ENCODE assay signal across 29 cellular contexts in the genomic region with DNA sequence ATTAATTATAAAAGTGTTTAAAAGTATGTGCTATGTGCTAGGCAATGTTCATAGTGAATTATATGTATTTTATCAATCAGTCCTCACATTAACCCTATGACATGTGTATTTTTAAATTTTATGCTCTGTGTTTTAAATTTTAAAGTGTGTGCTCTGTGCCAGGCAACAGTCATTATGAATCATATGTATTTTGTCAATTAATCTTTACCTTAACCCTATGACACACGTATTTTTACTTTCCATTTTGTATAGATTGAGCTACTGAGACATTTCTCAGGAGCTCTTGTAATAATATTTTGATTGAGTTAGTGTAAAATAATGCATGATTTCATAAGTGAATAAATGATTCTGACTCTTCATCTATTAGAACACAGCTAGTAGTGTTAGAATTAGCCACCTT.
"Had no signal": no experiment of that assay in that cellular context is flagged by ENCODE, and none has a peak within 500 bp of the region (broad histone marks: within the 10 kb centered on the region; RNA-seq: fewer than 3 reads in every experiment).

No MANE protein-coding gene starts in this region.

- H3K27ac Mint-ChIP-seq: activated CD4-positive, alpha-beta memory T cell treated with anti-CD3 and anti-CD28 coated beads, Interleukin-2, amount 10 ng/mL, durations not matched to agents 7 days and 5 days; activated CD4-positive, alpha-beta T cell treated with anti-CD3 and anti-CD28 coated beads for 36 hours; activated naive CD4-positive, alpha-beta T cell treated with anti-CD3 and anti-CD28 coated beads, Interleukin-2, amount 10 ng/mL, durations not matched to agents 7 days and 5 days; activated naive CD8-positive, alpha-beta T cell treated with anti-CD3 and anti-CD28 coated beads for 36 hours; activated T-helper 17 cell treated with anti-CD3 and anti-CD28 coated beads, Interleukin-2, amount 50 U/mL, for 72 hours; T-cell had no signal

- H3K27me3 Mint-ChIP-seq: activated CD4-positive, alpha-beta memory T cell treated with anti-CD3 and anti-CD28 coated beads, Interleukin-2, amount 10 ng/mL, durations not matched to agents 7 days and 5 days; activated CD4-positive, alpha-beta T cell treated with anti-CD3 and anti-CD28 coated beads for 36 hours; activated naive CD4-positive, alpha-beta T cell treated with anti-CD3 and anti-CD28 coated beads, Interleukin-2, amount 10 ng/mL, durations not matched to agents 7 days and 5 days; activated naive CD8-positive, alpha-beta T cell treated with anti-CD3 and anti-CD28 coated beads for 36 hours; activated T-helper 17 cell treated with anti-CD3 and anti-CD28 coated beads, Interleukin-2, amount 50 U/mL, for 72 hours; T-cell had no signal

- H3K4me3 ChIP-seq: breast epithelium, SK-N-MC had no signal

- H3K4me3 Mint-ChIP-seq: activated CD4-positive, alpha-beta memory T cell treated with anti-CD3 and anti-CD28 coated beads, Interleukin-2, amount 10 ng/mL, durations not matched to agents 7 days and 5 days; activated CD4-positive, alpha-beta T cell treated with anti-CD3 and anti-CD28 coated beads for 36 hours; activated naive CD4-positive, alpha-beta T cell treated with anti-CD3 and anti-CD28 coated beads, Interleukin-2, amount 10 ng/mL, durations not matched to agents 7 days and 5 days; activated naive CD8-positive, alpha-beta T cell treated with anti-CD3 and anti-CD28 coated beads for 36 hours; activated T-helper 17 cell treated with anti-CD3 and anti-CD28 coated beads, Interleukin-2, amount 50 U/mL, for 72 hours; T-cell had no signal

- H3K27ac ChIP-seq: breast epithelium, RWPE1, SK-N-MC, VCaP had no signal

- H3K36me3 Mint-ChIP-seq: activated naive CD4-positive, alpha-beta T cell treated with anti-CD3 and anti-CD28 coated beads, Interleukin-2, amount 10 ng/mL, durations not matched to agents 7 days and 5 days; activated naive CD8-positive, alpha-beta T cell treated with anti-CD3 and anti-CD28 coated beads for 36 hours; T-cell had no signal

- H3K4me1 Mint-ChIP-seq: activated CD4-positive, alpha-beta memory T cell treated with anti-CD3 and anti-CD28 coated beads, Interleukin-2, amount 10 ng/mL, durations not matched to agents 7 days and 5 days; activated CD4-positive, alpha-beta T cell treated with anti-CD3 and anti-CD28 coated beads for 36 hours; activated naive CD4-positive, alpha-beta T cell treated with anti-CD3 and anti-CD28 coated beads, Interleukin-2, amount 10 ng/mL, durations not matched to agents 7 days and 5 days; activated naive CD8-positive, alpha-beta T cell treated with anti-CD3 and anti-CD28 coated beads for 36 hours; activated T-helper 17 cell treated with anti-CD3 and anti-CD28 coated beads, Interleukin-2, amount 50 U/mL, for 72 hours; T-cell had no signal

- ATAC-seq: activated CD4-positive, alpha-beta T cell treated with anti-CD3 and anti-CD28 coated beads for 36 hours; activated T-helper 17 cell treated with anti-CD3 and anti-CD28 coated beads, Interleukin-2, amount 50 U/mL, for 72 hours; Panc1; T-cell had no signal

- H3K9me3 Mint-ChIP-seq: activated CD4-positive, alpha-beta memory T cell treated with anti-CD3 and anti-CD28 coated beads, Interleukin-2, amount 10 ng/mL, durations not matched to agents 7 days and 5 days; activated naive CD4-positive, alpha-beta T cell treated with anti-CD3 and anti-CD28 coated beads, Interleukin-2, amount 10 ng/mL, durations not matched to agents 7 days and 5 days; activated naive CD8-positive, alpha-beta T cell treated with anti-CD3 and anti-CD28 coated beads for 36 hours; activated T-helper 17 cell treated with anti-CD3 and anti-CD28 coated beads, Interleukin-2, amount 50 U/mL, for 72 hours had no signal

- H3K9me3 ChIP-seq: breast epithelium had no signal

- H3K36me3 ChIP-seq: breast epithelium had no signal

- H3K27me3 ChIP-seq: breast epithelium had no signal

- DNase-seq: activated CD4-positive, alpha-beta memory T cell treated with anti-CD3 and anti-CD28 coated beads, Interleukin-2, amount 10 ng/mL, durations not matched to agents 7 days and 5 days; activated CD4-positive, alpha-beta T cell treated with anti-CD3 and anti-CD28 coated beads for 36 hours; activated CD4-positive, alpha-beta T cell treated with anti-CD3 and anti-CD28 coated beads, Interleukin-2, amount 50 U/mL, for 1 hour; activated CD4-positive, CD25-positive, alpha-beta regulatory T cell; activated gamma-delta T cell; activated naive CD4-positive, alpha-beta T cell treated with anti-CD3 and anti-CD28 coated beads, Interleukin-2, amount 10 ng/mL, durations not matched to agents 7 days and 5 days; activated naive CD8-positive, alpha-beta T cell treated with anti-CD3 and anti-CD28 coated beads for 36 hours; activated T-cell treated with anti-CD3 and anti-CD28 coated beads for 4 hours; activated T-cell treated with anti-CD3 and anti-CD28 coated beads, Interleukin-2, amount 50 U/mL, for 48 hours; anterior cingulate cortex; central memory CD4-positive, alpha-beta T cell; MM.1S; NCI-H1105; NCI-H1436; NCI-H1694 treated with DMSO at 0.1 percent for 48 hours; NCI-H2029 treated with DMSO at 0.1 percent for 48 hours; NCI-H345; NCI-H510A; NCI-H526 treated with DMSO at 0.1 percent for 48 hours; NCI-H82; SHP77; T-cell; T-helper 2 cell had no signal

- H3K4me1 ChIP-seq: breast epithelium had no signal
